Comparison of ENCODE assay signal across 17 cellular contexts in the genomic region with DNA sequence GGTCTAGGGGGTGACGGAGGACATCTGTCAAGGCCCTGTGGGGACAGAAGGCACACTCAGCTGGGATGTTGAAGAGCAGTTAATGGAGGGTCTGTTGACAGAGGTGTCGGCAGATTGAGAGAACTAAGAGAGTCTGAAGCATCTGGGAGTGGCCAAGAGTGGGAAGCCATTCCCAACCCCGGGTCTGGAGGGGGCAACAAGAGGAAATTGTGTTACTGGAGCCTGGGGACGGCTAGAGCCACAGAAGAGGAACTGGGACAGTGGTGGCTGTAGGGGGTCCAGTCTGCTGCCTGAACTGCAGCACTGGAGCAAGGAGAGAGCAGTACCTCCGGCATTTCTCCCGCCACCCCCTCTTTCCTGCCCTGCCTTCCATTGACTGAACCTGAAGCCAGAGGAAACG.
DNase-seq lines count a peak whose midpoint lies in the region; ATAC-seq and TF ChIP-seq lines count a peak whose summit lies in the region.
"Had no signal": no experiment of that assay in that cellular context is flagged by ENCODE, and none has a peak within 500 bp of the region (broad histone marks: within the 10 kb centered on the region; RNA-seq: fewer than 3 reads in every experiment).

No MANE protein-coding gene starts in this region.

- peaks cover 2% of the 10 kb centered on the region for H3K36me3 Mint-ChIP-seq in progenitor cell of endocrine pancreas (ENCODE audit: insufficient read depth)
- H3K36me3 Mint-ChIP-seq: neural progenitor cell had no signal

- H3K27ac Mint-ChIP-seq in progenitor cell of endocrine pancreas: peak overlapping the region; percentile 51
- H3K27ac Mint-ChIP-seq: activated B cell treated with CpG ODN at 0.5 μM for 24 hours, neural progenitor cell had no signal

- TF ChIP-seq CTCF in progenitor cell of endocrine pancreas (IDR thresholded peaks at IDR 0.05; ENCODE audit: unreplicated experiment): no peak

- no peak for ATAC-seq in HG03571 (IDR thresholded peaks at IDR 0.05; ENCODE audit: unreplicated experiment)
- ATAC-seq: HCT116 had no signal

- no peak overlapping the region for H3K4me3 Mint-ChIP-seq in progenitor cell of endocrine pancreas (ENCODE audit: low read depth)
- H3K4me3 Mint-ChIP-seq: activated B cell treated with CpG ODN at 0.5 μM for 24 hours, neural progenitor cell had no signal

- H3K9me3 Mint-ChIP-seq in progenitor cell of endocrine pancreas (ENCODE audit: low read depth): no peaks in the 10 kb centered on the region
- H3K9me3 Mint-ChIP-seq: activated B cell treated with CpG ODN at 0.5 μM for 24 hours had no signal

- peaks cover 2% of the 10 kb centered on the region for H3K27me3 Mint-ChIP-seq in progenitor cell of endocrine pancreas
- H3K27me3 Mint-ChIP-seq: activated B cell treated with CpG ODN at 0.5 μM for 24 hours had no signal

- H3K4me1 Mint-ChIP-seq in progenitor cell of endocrine pancreas (ENCODE audit: low read depth): peaks cover 52% of the 10 kb centered on the region
- H3K4me1 Mint-ChIP-seq: neural progenitor cell had no signal

- DNase-seq in NCI-H82 (lab: John Stamatoyannopoulos, UW) (peak; percentile 25), NCI-H82 treated with DMSO at 0.1 percent for 48 hours (lab: John Stamatoyannopoulos, UW; ENCODE audit: unreplicated experiment) (no peak), NCI-H1092 treated with DMSO at 0.1 percent for 48 hours (lab: John Stamatoyannopoulos, UW) (peak; percentile 82), NOMO-1 treated with dmso at 0.1 percent for 144 hours (lab: John Stamatoyannopoulos, UW; ENCODE audit: unreplicated experiment) (peak; percentile 0), progenitor cell of endocrine pancreas (ENCODE audit: low spot score, unreplicated experiment) (no peak), Ammon's horn (ENCODE audit: low spot score) (no peak)
- DNase-seq in stimulated activated CD4-positive, alpha-beta T cell treated with anti-CD3 and anti-CD28 coated beads, Interleukin-4, amount 100 ng/mL, for 4 hours: no peak
- DNase-seq: activated B cell treated with CpG ODN at 0.5 μM for 24 hours; activated CD4-positive, alpha-beta T cell treated with anti-CD3 and anti-CD28 coated beads, Interleukin-2, amount 50 U/mL, for 48 hours; activated CD8-positive, alpha-beta memory T cell treated with anti-CD3 and anti-CD28 coated beads, Interleukin-2, amount 50 U/mL, for 48 hours; brain microvascular endothelial cell; cortex of kidney; MG63; uterus had no signal

Comparison
In these comparisons a context has a peak if more than half of its experiments do, and no peak if none do; other contexts are left out.
1. DNase-seq: peak in NCI-H82 (single experiment), NCI-H1092 treated with DMSO at 0.1 percent for 48 hours (single experiment) and NOMO-1 treated with dmso at 0.1 percent for 144 hours (single experiment); none in NCI-H82 treated with DMSO at 0.1 percent for 48 hours (single experiment), progenitor cell of endocrine pancreas (single experiment), stimulated activated CD4-positive, alpha-beta T cell treated with anti-CD3 and anti-CD28 coated beads, Interleukin-4, amount 100 ng/mL, for 4 hours (0 of 2) and Ammon's horn (single experiment).